ENCODE assay signal across 16 cellular contexts in genomic region chr3:155791190-155791589, GRCh38. TPM values are rescaled to one million over a fixed set of nuclear protein-coding genes. Genes with fewer than 3 reads are reported as not detected.
DNase-seq lines count a peak whose midpoint lies in the region; ATAC-seq and TF ChIP-seq lines count a peak whose summit lies in the region.
"Had no signal": no experiment of that assay in that cellular context is flagged by ENCODE, and none has a peak within 500 bp of the region (broad histone marks: within the 10 kb centered on the region; RNA-seq: fewer than 3 reads in every experiment).

No MANE protein-coding gene starts in this region.

- no peak overlapping the region for H2BK5ac ChIP-seq in mesenchymal stem cell (ENCODE audit: low read depth, low read length, poor library complexity, severe bottlenecking)

- H3K4me2 ChIP-seq in mesenchymal stem cell (ENCODE audit: low read length, poor library complexity, severe bottlenecking) (no peak overlapping the region), PC-9 (no peak overlapping the region)

- no peak overlapping the region for H3K23ac ChIP-seq in mesenchymal stem cell (ENCODE audit: low read length in 2 of 2)

- H3K4me1 ChIP-seq in mesenchymal stem cell (ENCODE audit: control insufficient read depth, insufficient read depth, low read depth, low read length) (no peaks in the 10 kb centered on the region), PC-9 (replicated peaks; ENCODE audit: insufficient read depth) (no peaks in the 10 kb centered on the region)
- H3K4me1 ChIP-seq: esophagus muscularis mucosa had no signal

- H4K20me1 ChIP-seq in PC-9 (ENCODE audit: insufficient read depth) = no peaks in the 10 kb centered on the region

- intact Hi-C loops in PC-9 (cut with micrococcal nuclease; ENCODE audit: unreplicated experiment) = no loop called here

- H3K4me1 Mint-ChIP-seq in WTC11 = peaks cover 12% of the 10 kb centered on the region

- no peak overlapping the region for H2BK15ac ChIP-seq in mesenchymal stem cell (ENCODE audit: low read depth, poor library complexity, severe bottlenecking)

- 98% methylated on average over 2 of the region's 2 CpGs for WGBS in mesenchymal stem cell

- peaks cover 12% of the 10 kb centered on the region for H3K9me3 Mint-ChIP-seq in WTC11

- CTCF ChIA-PET in WTC11 (lab: Charles Lee) (interaction anchor here (3.2 kb wide), 1 partner anchor 15 kb away, joined by 23 read pairs; the partner anchor contains the start of gene C3orf33), PC-9 (lab: Charles Lee) (no interaction called here)

- no TSS peak for BruUV-seq in PC-9 (replicated peaks; lab: Mats Ljungman, UMichigan)

- no peaks in the 10 kb centered on the region for H3K79me2 ChIP-seq in PC-9 (ENCODE audit: low read depth)

- DNase-seq in DMS53 (lab: John Stamatoyannopoulos, UW) = peak; percentile 54
- DNase-seq in DMS53 treated with DMSO at 0.1 percent for 48 hours (lab: John Stamatoyannopoulos, UW; ENCODE audit: unreplicated experiment) = no peak
- peak; percentile 28 for DNase-seq in LHCN-M2 (ENCODE audit: low read depth)
- DNase-seq in WTC11 (ENCODE audit: low spot score) = no peak
- DNase-seq in mesenchymal stem cell = peak; percentile 13
- no peak for DNase-seq in PC-9
- no peak for DNase-seq in hepatic stellate cell (ENCODE audit: low spot score)
- no peak for DNase-seq in ecto neural progenitor cell (ENCODE audit: low spot score)
- DNase-seq: CD8-positive, alpha-beta T cell; NCI-H1092; NCI-H510A; nucleus accumbens; SHP77 had no signal

- peaks cover 7% of the 10 kb centered on the region for H3K79me1 ChIP-seq in mesenchymal stem cell (replicated peaks; ENCODE audit: low read length, poor library complexity, severe bottlenecking)

- no peak overlapping the region for H2AFZ ChIP-seq in mesenchymal stem cell (ENCODE audit: low read depth, low read length)
- no peak overlapping the region for H2AFZ ChIP-seq in PC-9

- TF ChIP-seq CTCF in WTC11 (IDR thresholded peaks at IDR 0.05) = no peak
- TF ChIP-seq CTCF in PC-9 (conservative IDR thresholded peaks at IDR 0.05) = no peak

- peaks cover 4% of the 10 kb centered on the region; the same call in 1 of the 2 replicates for H3F3A ChIP-seq in PC-9 (ENCODE audit: insufficient read depth, low read depth)

- no peaks in the 10 kb centered on the region for H3K27me3 Mint-ChIP-seq in WTC11 (ENCODE audit: low read depth)
- H3K27me3 Mint-ChIP-seq: memory B cell had no signal

- no peak overlapping the region for H2BK12ac ChIP-seq in mesenchymal stem cell (ENCODE audit: low read length in 2 of 2)

- POLR2A ChIA-PET in WTC11 (lab: Charles Lee) = interaction anchor here (0.6 kb wide), 1 partner anchor 27 kb away, joined by 11 read pairs; no protein-coding TSS in a partner anchor
- POLR2A ChIA-PET in PC-9 (lab: Charles Lee; ENCODE audit: unreplicated experiment) = no interaction called here

- H3K4ac ChIP-seq in mesenchymal stem cell (ENCODE audit: low read depth in 1 of 2, low read length in 2 of 2) = no peak overlapping the region

- H3K9me2 ChIP-seq in PC-9 (ENCODE audit: insufficient read depth) = 0 out of 2 replicates have a peak, but pooled peaks cover 5% of the 10 kb centered on the region

- H4K8ac ChIP-seq in mesenchymal stem cell (ENCODE audit: low read length) = no peak overlapping the region

- H3K27me3 ChIP-seq in mesenchymal stem cell (ENCODE audit: control insufficient read depth in 1 of 2, insufficient read depth in 1 of 2, low read length in 2 of 2) = no peaks in the 10 kb centered on the region
- no peaks in the 10 kb centered on the region for H3K27me3 ChIP-seq in PC-9 (ENCODE audit: insufficient read depth, low read depth)
- H3K27me3 ChIP-seq: esophagus muscularis mucosa had no signal

- ATAC-seq in WTC11 = peak; percentile 51
- ATAC-seq: CD8-positive, alpha-beta T cell had no signal

- H3K4me3 ChIP-seq in mesenchymal stem cell (ENCODE audit: insufficient read depth in 1 of 2, low read depth in 1 of 2, low read length in 2 of 2) (no peak overlapping the region), PC-9 (no peak overlapping the region)
- H3K4me3 ChIP-seq: esophagus muscularis mucosa had no signal

- no peak overlapping the region for H4K91ac ChIP-seq in mesenchymal stem cell (ENCODE audit: low read length)

- H3K14ac ChIP-seq in mesenchymal stem cell (ENCODE audit: low read length in 2 of 2) = no peak overlapping the region

- H3K9ac ChIP-seq in mesenchymal stem cell (ENCODE audit: low read length) = no peak overlapping the region

- peaks cover 11 to 13% of the 10 kb centered on the region in 2 experiments for H3K36me3 ChIP-seq in mesenchymal stem cell (ENCODE audit: control insufficient read depth in 1 of 2, insufficient read depth in 2 of 2, low read depth in 1 of 2, low read length in 2 of 2)
- 0 out of 2 replicates have a peak, but pooled peaks cover 5% of the 10 kb centered on the region for H3K36me3 ChIP-seq in PC-9 (ENCODE audit: low read depth)

- H3K9me3 ChIP-seq in mesenchymal stem cell (ENCODE audit: control insufficient read depth, low read length) (no peaks in the 10 kb centered on the region), PC-9 (ENCODE audit: insufficient read depth, low read depth) (no peaks in the 10 kb centered on the region)
- H3K9me3 ChIP-seq: esophagus muscularis mucosa had no signal

- H3K36me3 Mint-ChIP-seq in WTC11 = peaks cover 14% of the 10 kb centered on the region

- H3K4me3 Mint-ChIP-seq in WTC11 = no peak overlapping the region
- H3K4me3 Mint-ChIP-seq: CD8-positive, alpha-beta T cell; memory B cell had no signal

- H3K27ac Mint-ChIP-seq in WTC11 = 0 out of 2 replicates have a peak overlapping the region, but pooled peaks have one; percentile 11
- H3K27ac Mint-ChIP-seq: CD8-positive, alpha-beta T cell; memory B cell had no signal

- no peak overlapping the region for H2BK120ac ChIP-seq in mesenchymal stem cell (ENCODE audit: low read depth, low read length)

- H3K27ac ChIP-seq in mesenchymal stem cell (ENCODE audit: low read length, poor library complexity, severe bottlenecking) (no peak overlapping the region), PC-9 (no peak overlapping the region)
- H3K27ac ChIP-seq: 22Rv1, esophagus muscularis mucosa had no signal

- H2AK5ac ChIP-seq in mesenchymal stem cell (ENCODE audit: low read length, severe bottlenecking) = no peak overlapping the region

- H3K18ac ChIP-seq in mesenchymal stem cell (ENCODE audit: low read depth in 1 of 2, low read length in 2 of 2) = no peak overlapping the region

TF ChIP-seq in WTC11, 78 proteins besides CTCF, POLR2A, EP300 and RAD21 (continues in another document):
- TF ChIP-seq, protein P1, sequence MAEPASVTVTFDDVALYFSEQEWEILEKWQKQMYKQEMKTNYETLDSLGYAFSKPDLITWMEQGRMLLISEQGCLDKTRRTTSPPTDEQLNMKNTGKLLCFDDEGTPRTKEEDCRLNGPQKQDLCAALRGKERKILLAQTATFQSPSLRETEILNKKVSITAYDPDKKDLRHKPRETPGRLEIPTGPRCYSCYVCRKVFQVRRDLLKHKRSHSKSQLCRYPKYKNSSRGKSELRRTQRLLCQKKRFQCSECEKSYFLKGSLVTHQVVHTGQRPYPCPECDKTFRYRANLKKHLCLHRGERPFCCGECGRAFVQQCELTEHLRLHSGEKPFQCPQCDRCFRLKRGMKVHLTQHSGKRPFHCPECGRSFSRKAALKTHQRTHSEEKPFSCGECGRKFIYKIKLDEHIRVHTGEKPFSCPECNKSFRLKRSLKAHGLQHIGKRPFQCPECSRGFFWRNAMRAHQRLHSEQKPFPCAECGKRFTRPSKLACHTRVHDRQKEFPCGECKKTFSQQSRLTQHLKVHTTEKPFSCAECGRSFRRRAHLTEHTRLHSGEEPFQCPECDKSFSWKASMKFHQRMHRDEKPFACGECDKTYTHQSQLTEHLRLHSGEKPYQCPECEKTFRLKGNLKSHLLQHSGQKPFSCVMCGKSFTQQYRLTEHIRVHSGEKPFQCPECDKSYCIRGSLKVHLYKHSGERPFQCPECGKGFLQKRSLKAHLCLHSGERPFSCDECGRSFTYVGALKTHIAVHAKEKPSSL (CRISPR knock-in tag; conservative IDR thresholded peaks at IDR 0.05) = no peak
- TF ChIP-seq NR2C2 (CRISPR knock-in tag; IDR thresholded peaks at IDR 0.05) (no peak), CREB1 (CRISPR knock-in tag; IDR thresholded peaks at IDR 0.05) (no peak), ZNF317 (CRISPR knock-in tag; IDR thresholded peaks at IDR 0.05; ENCODE audit: borderline replicate concordance, low read depth) (no peak), RELA (CRISPR knock-in tag; IDR thresholded peaks at IDR 0.05; ENCODE audit: borderline replicate concordance) (no peak), KAT7 (CRISPR knock-in tag; IDR thresholded peaks at IDR 0.05; ENCODE audit: borderline replicate concordance) (no peak), ZNF263 (CRISPR knock-in tag; IDR thresholded peaks at IDR 0.05; ENCODE audit: low read depth) (no peak), TEAD1 (CRISPR knock-in tag; IDR thresholded peaks at IDR 0.05) (no peak), SP1 (CRISPR knock-in tag; conservative IDR thresholded peaks at IDR 0.05) (no peak), USF1 (CRISPR knock-in tag; IDR thresholded peaks at IDR 0.05) (no peak), ZSCAN18 (CRISPR knock-in tag; IDR thresholded peaks at IDR 0.05) (no peak)

RNA-seq across cellular contexts. Expression of gene C3orf33, which starts 14.9 kb away (rescaled TPM):
- total RNA-seq in LHCN-M2 (2014; rRNA removed) (3.4 and 4.1 TPM in 2 replicates), WTC11 (2021) (2.8 to 3.0 TPM (median 3.0 TPM) in 3 replicates), PC-9 (2021) (1.1 and 2.3 TPM in 2 replicates)
- 1.1 TPM for polyA plus RNA-seq in LHCN-M2 (2012)
- polyA plus RNA-seq in mesenchymal stem cell (2013, experiment 1 of 2) = 2.5 TPM
- polyA plus RNA-seq in mesenchymal stem cell (2013, experiment 2 of 2) = 2.8 TPM

RNA-seq across cellular contexts. Expression of gene PLCH1, which starts 46.3 kb away (rescaled TPM):
- total RNA-seq in LHCN-M2 (2014; rRNA removed) (not detected in 2 replicates), WTC11 (2021) (8.4 to 8.9 TPM (median 8.8 TPM) in 3 replicates), PC-9 (2021) (0.73 and 1.4 TPM in 2 replicates)
- polyA plus RNA-seq in LHCN-M2 (2012) = not detected
- polyA plus RNA-seq in mesenchymal stem cell (2013, experiment 1 of 2) = 0.76 TPM
- polyA plus RNA-seq in mesenchymal stem cell (2013, experiment 2 of 2) = 0.70 TPM
- total RNA-seq: CD8-positive, alpha-beta T cell had no signal

Comparison
In these comparisons a context has a peak if more than half of its experiments do, and no peak if none do; other contexts are left out.
1. DNase-seq: peak in DMS53 (single experiment), LHCN-M2 (single experiment) and mesenchymal stem cell (single experiment); none in DMS53 treated with DMSO at 0.1 percent for 48 hours (single experiment), WTC11 (single experiment), PC-9 (0 of 2), hepatic stellate cell (single experiment) and ecto neural progenitor cell (single experiment).